In the genomic region with DNA sequence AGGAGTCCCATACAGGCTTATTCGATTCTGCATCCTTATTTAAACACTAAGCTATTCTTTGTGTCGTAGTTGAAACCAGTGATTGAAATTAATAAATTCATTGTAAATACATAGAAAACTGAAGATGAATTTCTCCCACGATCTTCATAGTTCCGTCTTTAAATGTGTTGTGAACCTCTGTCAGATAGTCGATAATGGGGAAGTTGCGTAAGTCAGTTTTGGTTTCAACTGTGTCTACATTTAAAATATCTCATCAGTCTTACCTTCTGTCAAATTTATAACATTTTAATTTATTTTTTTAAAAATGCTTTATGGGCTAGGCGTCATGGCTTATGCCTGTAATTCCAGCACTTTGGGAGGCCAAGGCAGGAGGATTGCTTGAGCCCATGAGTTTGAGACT, we compare ENCODE assay signal across 13 cellular contexts. TPM values are rescaled to one million over a fixed set of nuclear protein-coding genes. Genes with fewer than 3 reads are reported as not detected.
DNase-seq lines count a peak whose midpoint lies in the region; ATAC-seq and TF ChIP-seq lines count a peak whose summit lies in the region.
"Had no signal": no experiment of that assay in that cellular context is flagged by ENCODE, and none has a peak within 500 bp of the region (broad histone marks: within the 10 kb centered on the region; RNA-seq: fewer than 3 reads in every experiment).

No MANE protein-coding gene starts in this region.

- peak overlapping the region; percentile 82 for H3K27ac Mint-ChIP-seq in memory B cell
- H3K27ac Mint-ChIP-seq: activated naive CD8-positive, alpha-beta T cell treated with anti-CD3 and anti-CD28 coated beads, Interleukin-2, amount 10 ng/mL, durations not matched to agents 7 days and 5 days had no signal

- H3K36me3 Mint-ChIP-seq in memory B cell = no peaks in the 10 kb centered on the region
- peaks cover 20% of the 10 kb centered on the region for H3K36me3 Mint-ChIP-seq in activated T-cell treated with anti-CD3 and anti-CD28 coated beads, Interleukin-2, amount 50 U/mL, for 4 hours (ENCODE audit: insufficient read depth)

- peaks cover 9% of the 10 kb centered on the region for H3K4me1 Mint-ChIP-seq in memory B cell
- H3K4me1 Mint-ChIP-seq in activated T-cell treated with anti-CD3 and anti-CD28 coated beads, Interleukin-2, amount 50 U/mL, for 4 hours (ENCODE audit: low read depth) = peaks cover 4% of the 10 kb centered on the region

- H3K36me3 ChIP-seq in left ventricle myocardium inferior = no peaks in the 10 kb centered on the region
- H3K36me3 ChIP-seq: stomach had no signal

- H3K27me3 ChIP-seq in left ventricle myocardium inferior (ENCODE audit: low read depth) = no peaks in the 10 kb centered on the region
- H3K27me3 ChIP-seq: stomach had no signal

- no peaks in the 10 kb centered on the region for H3K27me3 Mint-ChIP-seq in memory B cell
- no peaks in the 10 kb centered on the region for H3K27me3 Mint-ChIP-seq in activated T-cell treated with anti-CD3 and anti-CD28 coated beads, Interleukin-2, amount 50 U/mL, for 4 hours (ENCODE audit: low read depth)
- H3K27me3 Mint-ChIP-seq: activated naive CD8-positive, alpha-beta T cell treated with anti-CD3 and anti-CD28 coated beads, Interleukin-2, amount 10 ng/mL, durations not matched to agents 7 days and 5 days had no signal

- DNase-seq in KBM-7 = peak; percentile 47
- peak in 1 of 2 donors; percentile 19 for DNase-seq in memory B cell (ENCODE audit: low spot score in 2 of 2)
- DNase-seq in left ventricle myocardium inferior = no peak
- no peak for DNase-seq in activated T-cell treated with anti-CD3 and anti-CD28 coated beads, Interleukin-2, amount 50 U/mL, for 4 hours
- no peak for DNase-seq in activated T-cell treated with anti-CD3 and anti-CD28 coated beads, Interleukin-2, amount 50 U/mL, for 1 hour
- DNase-seq: activated CD4-positive, alpha-beta T cell treated with anti-CD3 and anti-CD28 coated beads, Interleukin-2, amount 50 U/mL, for 48 hours; activated naive CD8-positive, alpha-beta T cell treated with anti-CD3 and anti-CD28 coated beads, Interleukin-2, amount 10 ng/mL, durations not matched to agents 7 days and 5 days; COR-L47; NCI-H1694 treated with DMSO at 0.1 percent for 48 hours; stomach had no signal

- intact Hi-C loops in left ventricle myocardium inferior (cut with micrococcal nuclease) = no loop called here

- H3K9me3 Mint-ChIP-seq in memory B cell = no peaks in the 10 kb centered on the region
- no peaks in the 10 kb centered on the region for H3K9me3 Mint-ChIP-seq in activated T-cell treated with anti-CD3 and anti-CD28 coated beads, Interleukin-2, amount 50 U/mL, for 4 hours

- ATAC-seq in GM19023 (IDR thresholded peaks at IDR 0.05; ENCODE audit: unreplicated experiment) (peak; percentile 66), HG02759 (IDR thresholded peaks at IDR 0.05; ENCODE audit: unreplicated experiment) (peak; percentile 76), memory B cell (ENCODE audit: low read depth) (peak; percentile 95), HG03521 (IDR thresholded peaks at IDR 0.05; ENCODE audit: unreplicated experiment) (no peak)
- ATAC-seq in activated T-cell treated with anti-CD3 and anti-CD28 coated beads, Interleukin-2, amount 50 U/mL, for 4 hours = no peak

- TF ChIP-seq CTCF in left ventricle myocardium inferior (IDR thresholded peaks at IDR 0.05; ENCODE audit: borderline replicate concordance) = no peak

- in situ Hi-C loops in KBM-7 (cut with MboI; ENCODE audit: low pct_unique_long_range_greater_than_20kb, low sequenced_read_pairs) = no loop called here

- peak overlapping the region; percentile 53 for H3K4me3 Mint-ChIP-seq in memory B cell
- H3K4me3 Mint-ChIP-seq in activated T-cell treated with anti-CD3 and anti-CD28 coated beads, Interleukin-2, amount 50 U/mL, for 4 hours = no peak overlapping the region
- H3K4me3 Mint-ChIP-seq: activated naive CD8-positive, alpha-beta T cell treated with anti-CD3 and anti-CD28 coated beads, Interleukin-2, amount 10 ng/mL, durations not matched to agents 7 days and 5 days had no signal

- H3K27ac ChIP-seq in left ventricle myocardium inferior (replicated peaks) = no peak overlapping the region
- H3K27ac ChIP-seq: stomach had no signal

- no peaks in the 10 kb centered on the region for H3K9me3 ChIP-seq in left ventricle myocardium inferior (replicated peaks)
- H3K9me3 ChIP-seq: stomach had no signal

- H3K4me1 ChIP-seq in left ventricle myocardium inferior = peaks cover 22% of the 10 kb centered on the region

- H3K4me3 ChIP-seq in left ventricle myocardium inferior = no peak overlapping the region
- H3K4me3 ChIP-seq: stomach had no signal

RNA-seq across cellular contexts. Expression of a gene that starts 12.7 kb away (rescaled TPM):
- total RNA-seq in left ventricle myocardium inferior = 6.8 TPM
- total RNA-seq in activated T-cell treated with anti-CD3 and anti-CD28 coated beads, Interleukin-2, amount 50 U/mL, for 4 hours = 10 to 100 TPM; 29.9 to 31.8 (median 30.9) TPM

Comparison
In these comparisons a context has a peak if more than half of its experiments do, and no peak if none do; other contexts are left out.
1. ATAC-seq: peak in GM19023 (single experiment), HG02759 (single experiment) and memory B cell (single experiment); none in activated T-cell treated with anti-CD3 and anti-CD28 coated beads, Interleukin-2, amount 50 U/mL, for 4 hours (0 of 2) and HG03521 (single experiment).